Comparison of ENCODE assay signal across 9 cellular contexts in the genomic region with DNA sequence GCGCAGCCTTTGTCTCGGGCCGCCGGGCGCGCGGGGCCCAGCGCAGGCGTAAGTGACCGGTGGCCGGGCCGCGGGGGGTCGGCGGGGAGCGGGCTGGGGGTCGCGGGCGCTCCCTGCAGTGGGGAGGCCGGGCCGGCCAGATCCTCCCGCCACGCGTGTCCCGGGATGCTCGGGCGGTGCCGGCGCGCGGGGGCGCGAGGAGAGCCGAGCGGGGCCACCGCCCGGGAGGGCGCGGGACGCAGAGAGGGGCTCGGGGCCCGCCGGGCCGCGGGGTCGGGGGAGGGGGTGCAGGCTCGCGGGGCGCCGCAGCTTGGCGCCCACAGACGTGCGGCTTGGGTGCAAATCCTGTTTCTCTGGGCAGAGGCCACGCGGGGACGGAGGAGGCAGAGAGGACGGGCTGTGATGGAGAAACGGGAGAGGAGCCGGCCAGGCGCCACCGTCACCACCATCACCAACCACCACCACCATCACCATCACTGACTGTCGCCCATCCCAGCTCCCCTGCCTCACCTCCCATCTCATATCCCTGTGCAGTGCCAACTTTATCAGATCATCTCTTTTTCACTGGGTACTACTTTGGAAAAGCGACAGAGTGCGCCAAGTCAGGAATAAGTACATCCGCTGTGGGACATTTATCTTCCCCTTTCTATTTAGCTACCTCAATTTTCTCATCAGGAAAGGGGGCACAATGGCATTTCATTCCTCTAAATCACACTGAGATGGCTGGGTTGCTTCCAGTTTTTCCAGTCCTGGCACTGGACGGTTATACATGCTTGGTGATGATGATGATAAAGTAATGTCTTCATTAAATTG.
A peak's percentile ranks its signal among the peaks of the same experiment; 100 is the strongest.
DNase-seq lines count a peak whose midpoint lies in the region; ATAC-seq and TF ChIP-seq lines count a peak whose summit lies in the region.
"Had no signal": no experiment of that assay in that cellular context is flagged by ENCODE, and none has a peak within 500 bp of the region (broad histone marks: within the 10 kb centered on the region; RNA-seq: fewer than 3 reads in every experiment).

No MANE protein-coding gene starts in this region.

- intact Hi-C loops in naive thymus-derived CD4-positive, alpha-beta T cell (cut with micrococcal nuclease) = loop anchor here in 1 of 2 donors (5.0 kb wide), 1 partner anchor 107 kb away; a partner anchor contains a TSS

- H3K9me3 Mint-ChIP-seq in activated naive CD8-positive, alpha-beta T cell (ENCODE audit: low read depth) = no peaks in the 10 kb centered on the region
- peaks cover 0 to 1% (median 0%) of the 10 kb centered on the region in 11 donors for H3K9me3 Mint-ChIP-seq in naive thymus-derived CD4-positive, alpha-beta T cell

- H3K4me1 ChIP-seq in naive thymus-derived CD4-positive, alpha-beta T cell (ENCODE audit: control insufficient read depth in 2 of 2, insufficient read depth in 2 of 2, low read length in 2 of 2) = no peaks in the 10 kb centered on the region

- H3K27ac ChIP-seq in naive thymus-derived CD4-positive, alpha-beta T cell (ENCODE audit: low read depth, low read length) = no peak overlapping the region
- H3K27ac ChIP-seq: RWPE1 had no signal

- H3K27ac Mint-ChIP-seq in activated naive CD8-positive, alpha-beta T cell = no peak overlapping the region
- peak overlapping the region in 1 of 9 donors; percentile 11 for H3K27ac Mint-ChIP-seq in naive thymus-derived CD4-positive, alpha-beta T cell

- H3K27me3 Mint-ChIP-seq in activated naive CD8-positive, alpha-beta T cell = peaks cover 29% of the 10 kb centered on the region
- peaks cover 38 to 70% (median 63%) of the 10 kb centered on the region in 5 donors for H3K27me3 Mint-ChIP-seq in naive thymus-derived CD4-positive, alpha-beta T cell

- peaks cover 0 to 5% of the 10 kb centered on the region in 2 donors for H3K27me3 ChIP-seq in naive thymus-derived CD4-positive, alpha-beta T cell (ENCODE audit: control insufficient read depth in 2 of 2, insufficient read depth in 2 of 2, low read length in 2 of 2)

- no peaks in the 10 kb centered on the region for H3K36me3 Mint-ChIP-seq in activated naive CD8-positive, alpha-beta T cell
- H3K36me3 Mint-ChIP-seq in naive thymus-derived CD4-positive, alpha-beta T cell = peaks cover 0 to 4% (median 0%) of the 10 kb centered on the region in 5 donors

- no peak for DNase-seq in AG04449 (ENCODE audit: low read depth, low spot score)
- DNase-seq in naive thymus-derived CD4-positive, alpha-beta T cell = no peak
- no peak for DNase-seq in NCI-H345 treated with DMSO at 0.1 percent for 48 hours (lab: John Stamatoyannopoulos, UW; ENCODE audit: unreplicated experiment)
- DNase-seq in mesenteric fat pad (ENCODE audit: low spot score) = no peak

- peaks cover 8% of the 10 kb centered on the region for H3K4me1 Mint-ChIP-seq in activated naive CD8-positive, alpha-beta T cell (ENCODE audit: low read depth)
- H3K4me1 Mint-ChIP-seq in naive thymus-derived CD4-positive, alpha-beta T cell = peaks cover 0 to 11% (median 10%) of the 10 kb centered on the region in 7 donors

- H3K9me3 ChIP-seq in naive thymus-derived CD4-positive, alpha-beta T cell (ENCODE audit: control insufficient read depth in 2 of 3, low read length in 3 of 3) = no peaks in the 10 kb centered on the region

- POLR2A ChIA-PET in AG04449 (lab: Yijun Ruan, JAX) = no interaction called here
- POLR2A ChIA-PET in naive thymus-derived CD4-positive, alpha-beta T cell (lab: Charles Lee) = no interaction called here

- H3K36me3 ChIP-seq in naive thymus-derived CD4-positive, alpha-beta T cell (ENCODE audit: control insufficient read depth in 2 of 3, insufficient read depth in 3 of 3, low read length in 3 of 3) = no peaks in the 10 kb centered on the region

- TF ChIP-seq CTCF in AG04449 (IDR thresholded peaks at IDR 0.05; ENCODE audit: insufficient read depth, low read length, missing control alignments) = no peak

- H3K4me3 ChIP-seq in AG04449 (ENCODE audit: low read depth, low read length) = peak overlapping the region; percentile 18
- no peak overlapping the region for H3K4me3 ChIP-seq in naive thymus-derived CD4-positive, alpha-beta T cell (ENCODE audit: low read length)

- CTCF ChIA-PET in AG04449 (lab: Yijun Ruan, JAX) = no interaction called here
- CTCF ChIA-PET in naive thymus-derived CD4-positive, alpha-beta T cell (lab: Charles Lee) = no interaction called here

- ATAC-seq in GM18502 (IDR thresholded peaks at IDR 0.05; ENCODE audit: poor library complexity, unreplicated experiment) (peak; percentile 7), GM21367 (IDR thresholded peaks at IDR 0.05; ENCODE audit: unreplicated experiment) (no peak), HG03378 (IDR thresholded peaks at IDR 0.05; ENCODE audit: unreplicated experiment) (no peak)
- peak; percentile 19 for ATAC-seq in naive thymus-derived CD4-positive, alpha-beta T cell

- peak overlapping the region; percentile 87 for H3K4me3 Mint-ChIP-seq in activated naive CD8-positive, alpha-beta T cell
- peak overlapping the region; percentile 72 to 88 (median 84) for H3K4me3 Mint-ChIP-seq in naive thymus-derived CD4-positive, alpha-beta T cell

Comparison
In these comparisons a context has a peak if more than half of its experiments do, and no peak if none do; other contexts are left out.
1. ATAC-seq: peak in GM18502 (single experiment) and naive thymus-derived CD4-positive, alpha-beta T cell (single experiment); none in GM21367 (single experiment) and HG03378 (single experiment).